In the genomic region with DNA sequence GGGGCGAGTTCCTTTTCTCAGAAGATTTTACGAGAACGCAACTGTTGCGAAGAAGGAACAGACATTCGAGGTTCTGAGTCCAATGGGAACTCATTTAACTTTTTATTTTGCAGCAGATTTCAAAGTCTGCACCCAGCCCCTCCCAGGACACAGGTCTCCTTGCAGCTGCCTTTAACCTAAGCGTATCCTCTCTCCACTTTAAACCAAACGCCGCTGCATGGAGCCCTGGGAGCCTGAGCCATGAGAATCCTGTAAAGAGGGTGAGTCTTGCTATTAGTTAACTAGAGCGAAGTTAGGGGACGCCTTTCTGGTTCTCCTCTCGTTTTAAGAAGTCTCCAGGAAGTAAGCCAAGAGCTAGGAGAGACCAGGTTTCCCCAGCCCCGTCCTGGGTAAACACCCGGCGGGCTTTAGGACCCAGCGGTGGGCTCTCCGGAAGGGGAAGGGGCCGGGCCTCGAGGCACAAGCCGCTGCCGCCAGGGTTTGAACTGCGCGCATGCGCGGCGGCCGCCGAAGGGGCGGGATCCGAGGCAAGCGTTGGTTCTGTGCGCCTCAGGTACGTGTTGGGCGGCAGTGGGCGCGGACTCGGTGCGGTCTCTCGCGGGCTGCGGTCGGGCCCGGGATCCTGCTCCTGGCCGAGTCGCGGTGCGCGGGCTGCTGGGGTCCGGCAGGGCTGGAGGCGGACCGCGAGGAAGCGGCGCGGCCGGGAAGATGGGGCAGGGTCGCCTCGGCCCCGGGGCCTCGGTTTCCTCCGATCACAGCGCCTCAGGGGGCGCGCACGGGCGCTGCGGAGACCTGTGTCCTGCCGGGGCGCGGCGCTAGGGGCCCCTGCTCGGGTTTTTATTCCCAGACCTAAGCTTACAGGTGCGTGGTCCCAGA, we compare ENCODE assay signal across 8 cellular contexts. TPM values are rescaled to one million over a fixed set of nuclear protein-coding genes. Genes with fewer than 3 reads are reported as not detected.
DNase-seq lines count a peak whose midpoint lies in the region; ATAC-seq and TF ChIP-seq lines count a peak whose summit lies in the region.

A gene (plus strand): TSS at position 510 of the 876 bp plus-strand sequence. CDS start 7,188 bp downstream, outside the sequence.

- H3K4me3 ChIP-seq in GM12864 (ENCODE audit: low read depth, low read length) (peak within 1 kb of the TSS; percentile 85), SU-DHL-6 (ENCODE audit: insufficient read depth, low read length, poor library complexity, severe bottlenecking) (peak within 1 kb of the TSS; percentile 75), parathyroid adenoma (ENCODE audit: low read depth, low read length) (peak within 1 kb of the TSS; percentile 90), tibial nerve (peak within 1 kb of the TSS; percentile 64 to 94 (median 78))

- peaks cover 15% of the 10 kb centered on the region; the same call in 1 of the 2 replicates for H3K9me3 ChIP-seq in SU-DHL-6 (ENCODE audit: insufficient read depth, low read length)
- H3K9me3 ChIP-seq in parathyroid adenoma (ENCODE audit: control insufficient read depth, low read length), result no peaks in the 10 kb centered on the region
- no peaks in the 10 kb centered on the region for H3K9me3 ChIP-seq in tibial nerve

- peaks cover 13% of the 10 kb centered on the region for H3K4me1 ChIP-seq in parathyroid adenoma
- peaks cover 0 to 26% (median 11%) of the 10 kb centered on the region in 4 donors for H3K4me1 ChIP-seq in tibial nerve

- peak within 1 kb of the TSS; percentile 96 for H2AFZ ChIP-seq in SU-DHL-6 (ENCODE audit: low read depth, low read length, severe bottlenecking)
- H2AFZ ChIP-seq in parathyroid adenoma, result peak within 1 kb of the TSS; percentile 74

- peak; percentile 86 to 87 for TF ChIP-seq EP300 in tibial nerve (IDR thresholded peaks at IDR 0.05)

- intact Hi-C loops in Right ventricle myocardium inferior (cut with DNase I), result loop anchor here (10.0 kb wide), 1 partner anchor 299 kb away; a partner anchor contains a TSS

- no peaks in the 10 kb centered on the region for H3K9me2 ChIP-seq in SU-DHL-6 (replicated peaks; ENCODE audit: insufficient read depth, low read length)

- TF ChIP-seq POLR2A in tibial nerve (IDR thresholded peaks at IDR 0.05), result peak; percentile 51 to 60

- H3K4me2 ChIP-seq in SU-DHL-6 (ENCODE audit: low read depth, low read length, poor library complexity, severe bottlenecking) (peak within 1 kb of the TSS; percentile 89), parathyroid adenoma (ENCODE audit: low read length) (peak within 1 kb of the TSS; percentile 93)

- H3K27me3 ChIP-seq in SU-DHL-6 (ENCODE audit: low read length) (no peaks in the 10 kb centered on the region), parathyroid adenoma (ENCODE audit: control insufficient read depth, insufficient read depth, low read length) (no peaks in the 10 kb centered on the region), tibial nerve (no peaks in the 10 kb centered on the region)

- H3K79me2 ChIP-seq in SU-DHL-6 (ENCODE audit: insufficient read depth, low read length) (peaks cover 38% of the 10 kb centered on the region), parathyroid adenoma (no peaks in the 10 kb centered on the region)

- ATAC-seq in HG02678 (IDR thresholded peaks at IDR 0.05; ENCODE audit: unreplicated experiment) (peak; percentile 64), Right ventricle myocardium inferior (peak; percentile 95)

- TF ChIP-seq CTCF in GM12864 (IDR thresholded peaks at IDR 0.05; ENCODE audit: low read depth, low read length, missing control alignments) (peak; percentile 18), SU-DHL-6 (IDR thresholded peaks at IDR 0.05; ENCODE audit: insufficient read depth, low read length, poor library complexity, severe bottlenecking) (peak; percentile 19), parathyroid adenoma (IDR thresholded peaks at IDR 0.05) (peak; percentile 15), tibial nerve (IDR thresholded peaks at IDR 0.05) (peak in 1 of 5 experiments; percentile 58)

- H4K20me1 ChIP-seq in SU-DHL-6 (ENCODE audit: low read depth, low read length), result no peaks in the 10 kb centered on the region

- H3K27ac ChIP-seq in SU-DHL-6 (ENCODE audit: low read depth, low read length) (peak within 1 kb of the TSS; percentile 73), parathyroid adenoma (peak within 1 kb of the TSS; percentile 76), tibial nerve (peak within 1 kb of the TSS in 3 of 4 donors; percentile 87 to 97 (median 94))

- DNase-seq in GM12864 (ENCODE audit: low read depth), result peak; percentile 85
- DNase-seq in NCI-H128 (lab: John Stamatoyannopoulos, UW; ENCODE audit: unreplicated experiment), result peak; percentile 93
- DNase-seq in activated naive CD8-positive, alpha-beta T cell treated with anti-CD3 and anti-CD28 coated beads, Interleukin-2, amount 50 U/mL, for 16 hours (ENCODE audit: low read depth, low spot score), result peak; percentile 92
- peak; percentile 97 for DNase-seq in Right ventricle myocardium inferior (ENCODE audit: missing footprints)
- DNase-seq in tibial nerve (ENCODE audit: low spot score in 2 of 2), result peak; percentile 85 to 92

- H3F3A ChIP-seq in SU-DHL-6 (ENCODE audit: insufficient read depth), result 0 out of 2 replicates have a peak, but pooled peaks cover 4% of the 10 kb centered on the region

- peak within 1 kb of the TSS; percentile 80 for H3K9ac ChIP-seq in SU-DHL-6 (ENCODE audit: low read length)
- no peak within 1 kb of the TSS for H3K9ac ChIP-seq in parathyroid adenoma

- 1 to 2% methylated on average over 26 to 29 of the region's 72 CpGs for whole genome bisulfite sequencing in tibial nerve, 2 donors

- H3K36me3 ChIP-seq in SU-DHL-6 (ENCODE audit: low read length) (peaks cover 25% of the 10 kb centered on the region), parathyroid adenoma (ENCODE audit: control insufficient read depth, insufficient read depth, low read length) (no peaks in the 10 kb centered on the region), tibial nerve (peaks cover 0 to 14% (median 0%) of the 10 kb centered on the region in 3 donors)

RNA-seq across cellular contexts. Expression of the gene that starts here (rescaled TPM):
- 5.2 TPM for total RNA-seq in Right ventricle myocardium inferior
- 1 to 10 TPM; 5.9 to 9.0 (median 6.5) TPM for total RNA-seq in tibial nerve

Comparison
In these comparisons a context has a peak if more than half of its experiments do, and no peak if none do; other contexts are left out.
1. Peak in every context shown above with its lines: DNase-seq, ATAC-seq, H3K4me3 ChIP-seq and H3K27ac ChIP-seq.